ENCODE assay signal across 19 cellular contexts in the genomic region with DNA sequence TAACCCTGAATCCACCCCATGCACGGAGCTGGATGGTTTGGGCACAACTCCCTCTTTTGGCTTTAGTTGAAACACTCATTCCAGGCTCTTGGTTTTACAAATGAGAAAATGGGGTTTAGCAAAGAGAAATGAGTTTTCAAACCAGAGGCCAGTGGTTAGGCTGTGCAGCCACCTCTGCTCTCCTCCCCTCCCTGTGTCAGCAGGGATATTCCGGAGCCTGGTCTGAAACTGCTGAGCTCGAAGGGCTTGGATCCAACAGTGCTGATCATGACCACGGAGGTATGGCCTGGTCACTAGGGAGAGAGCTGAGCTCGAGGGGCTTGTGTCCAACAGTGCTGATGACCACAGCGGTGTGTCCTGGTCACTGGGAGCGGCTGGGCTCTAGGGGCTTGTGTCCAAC.
"Had no signal": no experiment of that assay in that cellular context is flagged by ENCODE, and none has a peak within 500 bp of the region (broad histone marks: within the 10 kb centered on the region; RNA-seq: fewer than 3 reads in every experiment).

No MANE protein-coding gene starts in this region.

- H3K9me3 ChIP-seq: SJCRH30 had no signal

- ATAC-seq: HepG2, Panc1, PC-3, Right ventricle myocardium inferior had no signal

- H3K36me3 ChIP-seq: SJCRH30 had no signal

- H3K27me3 ChIP-seq: SJCRH30 had no signal

- H3K27ac ChIP-seq: SJCRH30 had no signal

- H3K4me3 ChIP-seq: SJCRH30 had no signal

- DNase-seq: IMR-90, Karpas-422, KG1, MM.1S, NCI-H1092 treated with DMSO at 0.1 percent for 48 hours, NCI-H1436, NCI-H187, NCI-H2029, NCI-H2081 treated with DMSO at 0.1 percent for 48 hours, NCI-H2227 treated with DMSO at 0.1 percent for 48 hours, NCI-H524, NCI-H526 treated with DMSO at 0.1 percent for 48 hours, NCI-H748 treated with DMSO at 0.1 percent for 48 hours, PC-3, SHP77 treated with DMSO at 0.1 percent for 48 hours, SJCRH30 had no signal
